Comparison of ENCODE assay signal across 10 cellular contexts in the genomic region with DNA sequence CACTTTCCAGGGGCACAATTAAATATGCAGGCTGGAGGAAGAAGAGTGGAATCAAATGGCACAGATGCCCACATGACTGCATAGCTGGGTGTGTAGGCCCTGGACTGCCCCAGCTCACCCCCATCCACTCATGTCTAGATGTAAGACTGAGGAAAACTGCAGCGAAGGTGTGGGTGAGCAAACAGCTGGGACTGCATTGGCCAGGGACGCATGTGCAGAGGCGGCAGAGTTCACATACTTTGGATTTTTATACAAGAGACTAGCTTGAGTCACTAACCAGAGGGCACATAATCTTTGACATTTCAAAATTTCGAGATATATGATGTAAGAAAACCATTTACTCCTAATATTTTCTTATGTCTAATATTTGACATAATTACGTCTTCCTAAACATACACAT.
A peak's percentile ranks its signal among the peaks of the same experiment; 100 is the strongest.
DNase-seq lines count a peak whose midpoint lies in the region; ATAC-seq, FAIRE-seq and TF ChIP-seq lines count a peak whose summit lies in the region.
"Had no signal": no experiment of that assay in that cellular context is flagged by ENCODE, and none has a peak within 500 bp of the region (broad histone marks: within the 10 kb centered on the region; RNA-seq: fewer than 3 reads in every experiment).

No MANE protein-coding gene starts in this region.

- FAIRE-seq in HepG2 (lab: Jason Lieb, UNC): peak; percentile 28

- WGBS in HepG2 (ENCODE audit: low lambda C conversion rate): 27% methylated on average over 5 of the region's 5 CpGs

- no peak for TF ChIP-seq POLR2A in HepG2 (IDR thresholded peaks at IDR 0.05; ENCODE audit: insufficient read depth in 1 of 2, low read depth in 2 of 2, low read length in 2 of 2)

- H3K4me3 ChIP-seq in AG04449 (ENCODE audit: low read depth, low read length): no peak overlapping the region
- H3K4me3 ChIP-seq in HepG2 (replicated peaks in 1 of 3; ENCODE audit: insufficient read depth in 1 of 3, low read depth in 2 of 3, low read length in 3 of 3): no peak overlapping the region

- no peaks in the 10 kb centered on the region for H4K20me1 ChIP-seq in HepG2 (ENCODE audit: insufficient read depth, low read length)

- TF ChIP-seq EP300 in HepG2 (IDR thresholded peaks at IDR 0.05; ENCODE audit: low read depth in 2 of 2, low read length in 2 of 2) (peak in 1 of 2 experiments; percentile 47; a peak in 1 of 4 replicates), HepG2 (CRISPR knock-in tag; IDR thresholded peaks at IDR 0.05; ENCODE audit: borderline replicate concordance) (no peak)

- POLR2A ChIA-PET in AG04449 (lab: Yijun Ruan, JAX): interaction anchor here (0.7 to 1.3 kb wide), 3 partner anchors 9 to 204 kb away, joined by 3 to 11 read pairs (median 3); no protein-coding TSS in a partner anchor
- POLR2A ChIA-PET in HepG2 (lab: Yijun Ruan, JAX): interaction anchor here (1.0 to 1.6 kb wide), 3 partner anchors 8 to 26 kb away, joined by 3 to 13 read pairs (median 3); no protein-coding TSS in a partner anchor

- H3K27me3 Mint-ChIP-seq in chondrocyte (ENCODE audit: low read depth): no peaks in the 10 kb centered on the region

- no peak overlapping the region; the same call in 1 of the 2 replicates for H3K9ac ChIP-seq in HepG2 (ENCODE audit: insufficient read depth, low read depth, low read length)

- peaks cover 75% of the 10 kb centered on the region for H3K4me1 Mint-ChIP-seq in chondrocyte (ENCODE audit: low read depth)

- H3K36me3 Mint-ChIP-seq in chondrocyte (ENCODE audit: low read depth): no peaks in the 10 kb centered on the region

- no TSS peak for BruUV-seq in HepG2 (replicated peaks; lab: Mats Ljungman, UMichigan)

- TF ChIP-seq CTCF in AG04449 (IDR thresholded peaks at IDR 0.05; ENCODE audit: insufficient read depth, low read length, missing control alignments): no peak
- TF ChIP-seq CTCF in chondrocyte (IDR thresholded peaks at IDR 0.05): no peak
- no peak for TF ChIP-seq CTCF in HepG2 (CRISPR knock-in tag; IDR thresholded peaks at IDR 0.05)

- no peaks in the 10 kb centered on the region for H3K36me3 ChIP-seq in HepG2 (replicated peaks in 1 of 2; ENCODE audit: control insufficient read depth in 1 of 2, insufficient read depth in 2 of 2, low read length in 2 of 2)

- TF ChIP-seq RAD21 in HepG2 (CRISPR knock-in tag; IDR thresholded peaks at IDR 0.05): no peak

- H3K27ac ChIP-seq in HepG2 (ENCODE audit: extremely low read length, insufficient read depth, low read length): peak overlapping the region; percentile 46

- H2AFZ ChIP-seq in HepG2 (ENCODE audit: low read length): no peak overlapping the region

- H3K27me3 ChIP-seq in HepG2 (ENCODE audit: control insufficient read depth in 1 of 2, insufficient read depth in 2 of 2, low read length in 2 of 2): no peaks in the 10 kb centered on the region

- peak overlapping the region; percentile 97 for H3K27ac Mint-ChIP-seq in chondrocyte (ENCODE audit: unreplicated experiment)
- H3K27ac Mint-ChIP-seq: activated naive CD4-positive, alpha-beta T cell treated with anti-CD3 and anti-CD28 coated beads for 36 hours had no signal

- intact Hi-C loops in HepG2 (cut with micrococcal nuclease; ENCODE audit: unreplicated experiment): loop anchor here (5.0 kb wide), 1 partner anchor 45 kb away; no protein-coding TSS in a partner anchor

- DNase-seq in AG04449 (ENCODE audit: low read depth, low spot score) (peak; percentile 68), HT1080 (ENCODE audit: low read depth) (peak; percentile 83), chondrocyte (ENCODE audit: low spot score) (no peak), HepG2 (ENCODE audit: low spot score) (peak; percentile 84), HuH-7 (ENCODE audit: low spot score) (no peak)
- DNase-seq: midbrain had no signal

- no peaks in the 10 kb centered on the region for H3K9me3 ChIP-seq in HepG2 (ENCODE audit: low read length)

- no peaks in the 10 kb centered on the region for H3K9me3 Mint-ChIP-seq in chondrocyte (ENCODE audit: low read depth)
- H3K9me3 Mint-ChIP-seq: activated naive CD4-positive, alpha-beta T cell treated with anti-CD3 and anti-CD28 coated beads for 36 hours had no signal

- CTCF ChIA-PET in AG04449 (lab: Yijun Ruan, JAX): interaction anchor here (1.1 to 1.3 kb wide), 2 partner anchors 9 to 206 kb away, joined by 3 read pairs; no protein-coding TSS in a partner anchor
- CTCF ChIA-PET in HepG2 (lab: Yijun Ruan, JAX; ENCODE audit: low intra/inter-chr PET ratio, low total read pairs): no interaction called here

- H3K4me1 ChIP-seq in HepG2 (ENCODE audit: insufficient read depth, low read length): peaks cover 69% of the 10 kb centered on the region

- ATAC-seq in HepG2: peak; percentile 83
- no peak for ATAC-seq in GM18511 (IDR thresholded peaks at IDR 0.05; ENCODE audit: unreplicated experiment)
- no peak for ATAC-seq in HG03196 (IDR thresholded peaks at IDR 0.05; ENCODE audit: unreplicated experiment)
- no peak for ATAC-seq in HG03565 (IDR thresholded peaks at IDR 0.05; ENCODE audit: unreplicated experiment)

- no peaks in the 10 kb centered on the region for H3K79me2 ChIP-seq in HepG2 (ENCODE audit: insufficient read depth, low read length)

- H3K4me3 Mint-ChIP-seq in chondrocyte (ENCODE audit: unreplicated experiment): peak overlapping the region; percentile 17
- H3K4me3 Mint-ChIP-seq: activated naive CD4-positive, alpha-beta T cell treated with anti-CD3 and anti-CD28 coated beads for 36 hours had no signal

- H3K4me2 ChIP-seq in HepG2 (ENCODE audit: low read depth, low read length): peak overlapping the region; percentile 16; the same call in 1 of the 2 replicates

- in situ Hi-C loops in HepG2 (cut with HindIII; ENCODE audit: extremely low pct_ligation_motif_present, low pct_unique_long_range_greater_than_20kb): no loop called here

TF ChIP-seq in HepG2, 621 proteins besides CTCF, POLR2A, EP300 and RAD21 (continues in another document):
- TF ChIP-seq, protein P1, sequence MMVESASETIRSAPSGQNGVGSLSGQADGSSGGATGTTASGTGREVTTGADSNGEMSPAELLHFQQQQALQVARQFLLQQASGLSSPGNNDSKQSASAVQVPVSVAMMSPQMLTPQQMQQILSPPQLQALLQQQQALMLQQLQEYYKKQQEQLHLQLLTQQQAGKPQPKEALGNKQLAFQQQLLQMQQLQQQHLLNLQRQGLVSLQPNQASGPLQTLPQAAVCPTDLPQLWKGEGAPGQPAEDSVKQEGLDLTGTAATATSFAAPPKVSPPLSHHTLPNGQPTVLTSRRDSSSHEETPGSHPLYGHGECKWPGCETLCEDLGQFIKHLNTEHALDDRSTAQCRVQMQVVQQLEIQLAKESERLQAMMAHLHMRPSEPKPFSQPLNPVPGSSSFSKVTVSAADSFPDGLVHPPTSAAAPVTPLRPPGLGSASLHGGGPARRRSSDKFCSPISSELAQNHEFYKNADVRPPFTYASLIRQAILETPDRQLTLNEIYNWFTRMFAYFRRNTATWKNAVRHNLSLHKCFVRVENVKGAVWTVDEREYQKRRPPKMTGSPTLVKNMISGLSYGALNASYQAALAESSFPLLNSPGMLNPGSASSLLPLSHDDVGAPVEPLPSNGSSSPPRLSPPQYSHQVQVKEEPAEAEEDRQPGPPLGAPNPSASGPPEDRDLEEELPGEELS (CRISPR knock-in tag; IDR thresholded peaks at IDR 0.05): peak; percentile 22; the same call in 1 of the 2 replicates
- TF ChIP-seq MAZ (IDR thresholded peaks at IDR 0.05; ENCODE audit: borderline replicate concordance, low read depth, low read length) (no peak), MAZ (CRISPR knock-in tag; IDR thresholded peaks at IDR 0.05; ENCODE audit: low read depth) (no peak), ZNF644 (CRISPR knock-in tag; IDR thresholded peaks at IDR 0.05; ENCODE audit: low read depth) (0 out of 2 replicates have a peak, but pooled peaks have one; percentile 22), FOXA1 (IDR thresholded peaks at IDR 0.05) (no peak), FOXA1 (CRISPR knock-in tag; IDR thresholded peaks at IDR 0.05) (peak; percentile 47), TCF7 (IDR thresholded peaks at IDR 0.05; ENCODE audit: low read depth) (0 out of 2 replicates have a peak, but pooled peaks have one; percentile 15), TBX2 (CRISPR knock-in tag; IDR thresholded peaks at IDR 0.05; ENCODE audit: borderline replicate concordance) (peak; percentile 49; the same call in 1 of the 2 replicates), ZNF629 (CRISPR knock-in tag; conservative IDR thresholded peaks at IDR 0.05) (peak; percentile 59), GPN1 (CRISPR knock-in tag; IDR thresholded peaks at IDR 0.05; ENCODE audit: borderline replicate concordance) (no peak), HNF4A (CRISPR knock-in tag; IDR thresholded peaks at IDR 0.05) (0 out of 2 replicates have a peak, but pooled peaks have one; percentile 6), SUZ12 (IDR thresholded peaks at IDR 0.05; ENCODE audit: low read depth, low read length) (no peak), CEBPB (IDR thresholded peaks at IDR 0.05; ENCODE audit: borderline replicate concordance, low read depth, low read length) (peak; percentile 24; the same call in 1 of the 2 replicates), SAP130 (CRISPR knock-in tag; IDR thresholded peaks at IDR 0.05; ENCODE audit: low read depth) (peak; percentile 48; the same call in 1 of the 2 replicates), GATAD2A (CRISPR knock-in tag; IDR thresholded peaks at IDR 0.05) (peak; percentile 28; the same call in 1 of the 2 replicates), ARID3A (IDR thresholded peaks at IDR 0.05; ENCODE audit: low read depth, low read length) (peak; percentile 41; the same call in 1 of the 2 replicates), SOX13 (IDR thresholded peaks at IDR 0.05) (no peak), SOX13 (CRISPR knock-in tag; conservative IDR thresholded peaks at IDR 0.05 in 1 of 2, IDR thresholded peaks at IDR 0.05 in 1 of 2) (peak in 1 of 2 experiments; percentile 55; a peak in 1 of 4 replicates), BHLHE40 (IDR thresholded peaks at IDR 0.05; ENCODE audit: low read length) (peak; percentile 88), SALL1 (CRISPR knock-in tag; IDR thresholded peaks at IDR 0.05) (peak; percentile 70; the same call in 1 of the 2 replicates), RARA (CRISPR knock-in tag; IDR thresholded peaks at IDR 0.05) (peak; percentile 32; the same call in 1 of the 2 replicates)

Comparison
In these comparisons a context has a peak if more than half of its experiments do, and no peak if none do; other contexts are left out.
1. DNase-seq: peak in AG04449 (single experiment), HT1080 (single experiment) and HepG2 (single experiment); none in chondrocyte (single experiment) and HuH-7 (single experiment).